Comparison of ENCODE assay signal across 9 cellular contexts in the genomic region with DNA sequence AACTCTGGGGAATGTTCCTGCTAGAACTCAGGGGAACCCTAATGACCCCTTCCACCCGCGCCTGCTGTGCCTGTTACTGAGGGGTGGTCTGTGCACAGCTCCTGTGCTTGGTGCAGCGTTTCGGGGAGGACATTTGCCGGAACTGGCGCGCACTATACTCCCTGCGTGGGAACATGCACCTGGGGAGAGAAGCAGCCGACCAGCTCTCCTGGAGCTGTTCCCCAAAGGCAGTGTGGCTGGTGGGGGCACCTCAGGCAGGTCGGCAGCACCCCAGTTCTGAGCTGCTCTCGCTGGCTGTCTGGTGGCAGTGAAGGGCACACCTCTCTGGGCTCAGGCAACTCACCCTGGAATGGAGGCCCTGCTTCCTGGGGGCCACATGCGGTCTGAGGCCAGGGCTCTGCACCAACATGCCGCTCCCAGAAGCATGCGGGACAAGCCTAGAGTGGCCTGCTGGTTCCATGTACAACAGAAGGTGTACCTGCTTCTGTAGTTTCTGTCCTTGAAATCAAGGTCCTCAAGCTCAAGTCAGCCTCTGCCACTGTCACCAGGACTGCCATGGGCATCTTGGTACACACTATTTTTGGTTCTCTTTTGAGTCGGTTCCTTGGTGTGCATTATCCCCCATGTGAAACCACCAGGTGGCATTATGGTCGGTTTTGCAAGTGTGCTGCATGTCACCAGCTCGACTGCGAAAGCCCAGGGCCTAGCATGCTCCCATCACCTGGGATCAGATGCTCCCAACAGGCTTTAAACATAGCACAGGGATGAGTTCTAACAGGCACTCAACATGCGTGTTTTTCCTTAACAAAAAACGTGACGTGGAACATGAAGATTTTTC. TPM values are rescaled to one million over a fixed set of nuclear protein-coding genes. Genes with fewer than 3 reads are reported as not detected.
DNase-seq lines count a peak whose midpoint lies in the region; ATAC-seq, FAIRE-seq and TF ChIP-seq lines count a peak whose summit lies in the region.
"Had no signal": no experiment of that assay in that cellular context is flagged by ENCODE, and none has a peak within 500 bp of the region (broad histone marks: within the 10 kb centered on the region; RNA-seq: fewer than 3 reads in every experiment).

No MANE protein-coding gene starts in this region.

- H3K27ac Mint-ChIP-seq in activated CD4-positive, alpha-beta memory T cell treated with anti-CD3 and anti-CD28 coated beads for 36 hours = no peak overlapping the region
- no peak overlapping the region for H3K27ac Mint-ChIP-seq in activated CD4-positive, alpha-beta memory T cell treated with anti-CD3 and anti-CD28 coated beads, Interleukin-2, amount 10 ng/mL, durations not matched to agents 7 days and 5 days
- H3K27ac Mint-ChIP-seq in stimulated activated effector memory CD8-positive, alpha-beta T cell treated with anti-CD3 and anti-CD28 coated beads, Interleukin-12 subunit alpha, Interleukin-12 subunit beta, amount 100 ng/mL, for 72 hours = no peak overlapping the region

- H3K4me3 ChIP-seq in OCI-LY7 (ENCODE audit: low read depth, low read length, poor library complexity, severe bottlenecking) = no peak overlapping the region
- H3K4me3 ChIP-seq in H1 (ENCODE audit: extremely low read depth in 1 of 4, insufficient read depth in 2 of 4, low read depth in 3 of 4, low read length in 4 of 4) = no peak overlapping the region

- TF ChIP-seq CTCF in OCI-LY7 (conservative IDR thresholded peaks at IDR 0.05; ENCODE audit: low read length) (peak; percentile 70), H1 (IDR thresholded peaks at IDR 0.05; ENCODE audit: control extremely low read depth in 1 of 3, insufficient read depth in 1 of 3, low read depth in 1 of 3, low read length in 3 of 3) (peak in 1 of 3 experiments; percentile 11; a peak in 1 of 4 replicates)

- no peaks in the 10 kb centered on the region for H3K27me3 ChIP-seq in H1 (replicated peaks in 1 of 4; ENCODE audit: control insufficient read depth in 3 of 4, extremely low read depth in 1 of 4, insufficient read depth in 3 of 4, low read length in 3 of 4)

- no peaks in the 10 kb centered on the region for H3K27me3 Mint-ChIP-seq in activated CD4-positive, alpha-beta memory T cell treated with anti-CD3 and anti-CD28 coated beads for 36 hours
- no peaks in the 10 kb centered on the region for H3K27me3 Mint-ChIP-seq in activated CD4-positive, alpha-beta memory T cell treated with anti-CD3 and anti-CD28 coated beads, Interleukin-2, amount 10 ng/mL, durations not matched to agents 7 days and 5 days

- H3K23ac ChIP-seq in H1 (ENCODE audit: insufficient read length) = no peak overlapping the region

- H2BK20ac ChIP-seq in H1 (ENCODE audit: low read length) = peak overlapping the region; percentile 32; the same call in 1 of the 2 replicates

- no peaks in the 10 kb centered on the region for H3K23me2 ChIP-seq in H1 (ENCODE audit: low read depth, low read length)

- H3K4me1 ChIP-seq in OCI-LY7 (ENCODE audit: insufficient read depth, low read length, poor library complexity, severe bottlenecking) = peaks cover 10% of the 10 kb centered on the region
- H3K4me1 ChIP-seq in H1 (replicated peaks in 1 of 4; ENCODE audit: control insufficient read depth in 3 of 4, insufficient read depth in 4 of 4, low read length in 3 of 4) = no peaks in the 10 kb centered on the region; a peak in 1 of 7 replicates

- TF ChIP-seq EP300 in H1 (IDR thresholded peaks at IDR 0.05; ENCODE audit: borderline replicate concordance in 1 of 2, low read depth in 2 of 2, low read length in 2 of 2) = no peak

- no peaks in the 10 kb centered on the region for H3K9me3 Mint-ChIP-seq in activated CD4-positive, alpha-beta memory T cell treated with anti-CD3 and anti-CD28 coated beads for 36 hours
- no peaks in the 10 kb centered on the region for H3K9me3 Mint-ChIP-seq in activated CD4-positive, alpha-beta memory T cell treated with anti-CD3 and anti-CD28 coated beads, Interleukin-2, amount 10 ng/mL, durations not matched to agents 7 days and 5 days
- H3K9me3 Mint-ChIP-seq in stimulated activated effector memory CD8-positive, alpha-beta T cell treated with anti-CD3 and anti-CD28 coated beads, Interleukin-12 subunit alpha, Interleukin-12 subunit beta, amount 100 ng/mL, for 72 hours = no peaks in the 10 kb centered on the region

- BruUV-seq in OCI-LY7 (replicated peaks; lab: Mats Ljungman, UMichigan) = no TSS peak

- H3K14ac ChIP-seq in H1 (ENCODE audit: insufficient read length) = no peak overlapping the region

- H3K27ac ChIP-seq in OCI-LY7 (ENCODE audit: low read depth, low read length, poor library complexity, severe bottlenecking) (peak overlapping the region; percentile 21), H1 (ENCODE audit: low read depth, low read length) (no peak overlapping the region)

- H2BK15ac ChIP-seq in H1 (ENCODE audit: low read length) = no peak overlapping the region

- H4K8ac ChIP-seq in H1 (ENCODE audit: extremely low read depth, insufficient read depth, low read length) = no peak overlapping the region

- peaks cover 21% of the 10 kb centered on the region for H3K36me3 Mint-ChIP-seq in activated CD4-positive, alpha-beta memory T cell treated with anti-CD3 and anti-CD28 coated beads for 36 hours
- H3K36me3 Mint-ChIP-seq in activated CD4-positive, alpha-beta memory T cell treated with anti-CD3 and anti-CD28 coated beads, Interleukin-2, amount 10 ng/mL, durations not matched to agents 7 days and 5 days (ENCODE audit: low read depth) = peaks cover 27% of the 10 kb centered on the region
- H3K36me3 Mint-ChIP-seq in stimulated activated effector memory CD8-positive, alpha-beta T cell treated with anti-CD3 and anti-CD28 coated beads, Interleukin-12 subunit alpha, Interleukin-12 subunit beta, amount 100 ng/mL, for 72 hours = peaks cover 45% of the 10 kb centered on the region

- H3K36me3 ChIP-seq in OCI-LY7 (ENCODE audit: insufficient read depth, low read length) = peaks cover 87% of the 10 kb centered on the region
- H3K36me3 ChIP-seq in H1 (ENCODE audit: control insufficient read depth in 2 of 4, insufficient read depth in 4 of 4, low read length in 3 of 4) = peaks cover 0 to 30% (median 13%) of the 10 kb centered on the region in 4 experiments; a peak in 6 of 8 replicates

- POLR2A ChIA-PET in activated CD4-positive, alpha-beta memory T cell treated with anti-CD3 and anti-CD28 coated beads for 36 hours (lab: Charles Lee) = no interaction called here
- POLR2A ChIA-PET in activated CD4-positive, alpha-beta memory T cell treated with anti-CD3 and anti-CD28 coated beads, Interleukin-2, amount 10 ng/mL, durations not matched to agents 7 days and 5 days (lab: Charles Lee) = no interaction called here
- POLR2A ChIA-PET in OCI-LY7 (lab: Charles Lee) (no interaction called here), H1 (lab: Charles Lee; ENCODE audit: partially characterized antibody) (interaction anchor here (0.7 kb wide), 1 partner anchor 86 kb away, joined by 3 read pairs; no protein-coding TSS in a partner anchor)

- H3K56ac ChIP-seq in H1 (replicated peaks; ENCODE audit: insufficient read length, low read depth, low read length) = no peak overlapping the region

- no peak overlapping the region for H2AK5ac ChIP-seq in H1 (ENCODE audit: low read depth, low read length)

- no peaks in the 10 kb centered on the region for H3K79me1 ChIP-seq in H1 (ENCODE audit: low read depth, low read length)

- H3K4ac ChIP-seq in H1 (replicated peaks; ENCODE audit: insufficient read length, low read depth, low read length) = no peak overlapping the region

- H3K79me2 ChIP-seq in OCI-LY7 (ENCODE audit: insufficient read depth, low read depth, low read length) (no peaks in the 10 kb centered on the region), H1 (ENCODE audit: control insufficient read depth in 1 of 2, insufficient read depth in 2 of 2, low read length in 2 of 2) (no peaks in the 10 kb centered on the region)

- no peak for TF ChIP-seq POLR2A in H1 (IDR thresholded peaks at IDR 0.05; ENCODE audit: control extremely low read depth in 1 of 2, low read depth in 2 of 2, low read length in 2 of 2)

- WGBS in H1 (ENCODE audit: extremely low coverage in 1 of 2, insufficient coverage in 1 of 2, insufficient read length in 1 of 2, insufficient replicate concordance in 2 of 2, low coverage in 1 of 2, low lambda C conversion rate in 2 of 2, missing lambda C conversion rate in 1 of 2), 2 experiments = 91% methylated on average over 21 of the region's 21 CpGs; no CpG with 5 or more reads in 1 of the 2 experiments

- intact Hi-C loops in activated CD4-positive, alpha-beta memory T cell treated with anti-CD3 and anti-CD28 coated beads for 36 hours (cut with micrococcal nuclease) = loop anchor here (1.0 kb wide), 1 partner anchor 224 kb away; no protein-coding TSS in a partner anchor
- intact Hi-C loops in OCI-LY7 (cut with micrococcal nuclease; ENCODE audit: unreplicated experiment) = loop anchor here (1.0 kb wide), 1 partner anchor 109 kb away; no protein-coding TSS in a partner anchor

- no peak overlapping the region for H4K91ac ChIP-seq in H1 (replicated peaks; ENCODE audit: insufficient read length, low read length)

- H3K18ac ChIP-seq in H1 (ENCODE audit: extremely low read depth, low read length) = no peak overlapping the region

- H2BK120ac ChIP-seq in H1 (replicated peaks; ENCODE audit: low read depth, low read length) = no peak overlapping the region

- no peak for TF ChIP-seq RAD21 in H1 (IDR thresholded peaks at IDR 0.05 in 1 of 2, conservative IDR thresholded peaks at IDR 0.05 in 1 of 2; ENCODE audit: low read depth in 2 of 2, low read length in 2 of 2)

- DNase-seq in activated CD4-positive, alpha-beta memory T cell treated with anti-CD3 and anti-CD28 coated beads for 36 hours = peak; percentile 44
- DNase-seq in activated CD4-positive, alpha-beta memory T cell treated with anti-CD3 and anti-CD28 coated beads, Interleukin-2, amount 10 ng/mL, durations not matched to agents 7 days and 5 days = no peak
- DNase-seq in OCI-LY7 (ENCODE audit: low spot score) (peak; percentile 63), H1 (ENCODE audit: low read depth in 1 of 2, low spot score in 2 of 2) (no peak), RCC 7860 (ENCODE audit: low spot score) (no peak), LoVo (ENCODE audit: low spot score) (no peak), urothelium cell line (ENCODE audit: low spot score) (no peak)
- DNase-seq in stimulated activated effector memory CD8-positive, alpha-beta T cell treated with anti-CD3 and anti-CD28 coated beads, Interleukin-12 subunit alpha, Interleukin-12 subunit beta, amount 100 ng/mL, for 72 hours (ENCODE audit: low spot score in 2 of 2) = no peak
- DNase-seq: activated effector memory CD4-positive, alpha-beta T cell treated with Interleukin-2 at 50 U/mL for 16 hours had no signal

- CTCF ChIA-PET in activated CD4-positive, alpha-beta memory T cell treated with anti-CD3 and anti-CD28 coated beads for 36 hours (lab: Charles Lee) = interaction anchor here (1.2 to 1.4 kb wide), 5 partner anchors 8 to 65 kb away, joined by 3 read pairs; partner anchors contain the start of gene MRNIP
- CTCF ChIA-PET in activated CD4-positive, alpha-beta memory T cell treated with anti-CD3 and anti-CD28 coated beads, Interleukin-2, amount 10 ng/mL, durations not matched to agents 7 days and 5 days (lab: Charles Lee) = interaction anchor here (1.2 to 1.6 kb wide), 3 partner anchors 15 to 109 kb away, joined by 3 read pairs; no protein-coding TSS in a partner anchor
- CTCF ChIA-PET in OCI-LY7 (lab: Charles Lee; ENCODE audit: unreplicated experiment) (no interaction called here), H1 (lab: Charles Lee; ENCODE audit: partially characterized antibody) (interaction anchor here (1.0 to 8.0 kb wide), 5 partner anchors 14 to 448 kb away, joined by 3 to 67 read pairs (median 3); no protein-coding TSS in a partner anchor)

- H3K9ac ChIP-seq in H1 (replicated peaks in 1 of 4; ENCODE audit: extremely low read depth in 1 of 4, low read depth in 3 of 4, low read length in 3 of 4) = no peak overlapping the region

- no peak for FAIRE-seq in H1 (lab: Jason Lieb, UNC)
- no peak for FAIRE-seq in RCC 7860 (lab: Jason Lieb, UNC)
- no peak for FAIRE-seq in urothelium cell line (lab: Jason Lieb, UNC)

- no peaks in the 10 kb centered on the region for H3K9me2 ChIP-seq in OCI-LY7 (ENCODE audit: insufficient read depth, low read length)

- H4K20me1 ChIP-seq in OCI-LY7 (ENCODE audit: insufficient read depth, low read length) = no peaks in the 10 kb centered on the region
- peaks cover 0 to 5% of the 10 kb centered on the region in 2 experiments for H4K20me1 ChIP-seq in H1 (replicated peaks in 1 of 2; ENCODE audit: control insufficient read depth in 1 of 2, insufficient read depth in 2 of 2, low read length in 2 of 2)

- ATAC-seq in stimulated activated effector memory CD8-positive, alpha-beta T cell treated with anti-CD3 and anti-CD28 coated beads, Interleukin-12 subunit alpha, Interleukin-12 subunit beta, amount 100 ng/mL, for 72 hours = peak; percentile 56

- no peak overlapping the region for H2BK5ac ChIP-seq in H1 (ENCODE audit: low read depth, low read length)

- H4K5ac ChIP-seq in H1 (ENCODE audit: insufficient read length, low read depth, low read length) = no peak overlapping the region

- H3K4me2 ChIP-seq in OCI-LY7 (ENCODE audit: low read length) (no peak overlapping the region), H1 (ENCODE audit: insufficient read depth in 1 of 2, low read depth in 2 of 2, low read length in 2 of 2) (no peak overlapping the region)

- no peak overlapping the region for H2BK12ac ChIP-seq in H1 (ENCODE audit: low read depth, low read length)

- H3K4me3 Mint-ChIP-seq in activated CD4-positive, alpha-beta memory T cell treated with anti-CD3 and anti-CD28 coated beads for 36 hours = no peak overlapping the region
- H3K4me3 Mint-ChIP-seq in activated CD4-positive, alpha-beta memory T cell treated with anti-CD3 and anti-CD28 coated beads, Interleukin-2, amount 10 ng/mL, durations not matched to agents 7 days and 5 days = no peak overlapping the region
- H3K4me3 Mint-ChIP-seq in stimulated activated effector memory CD8-positive, alpha-beta T cell treated with anti-CD3 and anti-CD28 coated beads, Interleukin-12 subunit alpha, Interleukin-12 subunit beta, amount 100 ng/mL, for 72 hours = no peak overlapping the region

- H3K4me1 Mint-ChIP-seq in activated CD4-positive, alpha-beta memory T cell treated with anti-CD3 and anti-CD28 coated beads for 36 hours (ENCODE audit: low read depth) = no peaks in the 10 kb centered on the region
- no peaks in the 10 kb centered on the region for H3K4me1 Mint-ChIP-seq in activated CD4-positive, alpha-beta memory T cell treated with anti-CD3 and anti-CD28 coated beads, Interleukin-2, amount 10 ng/mL, durations not matched to agents 7 days and 5 days
- H3K4me1 Mint-ChIP-seq in stimulated activated effector memory CD8-positive, alpha-beta T cell treated with anti-CD3 and anti-CD28 coated beads, Interleukin-12 subunit alpha, Interleukin-12 subunit beta, amount 100 ng/mL, for 72 hours = peaks cover 6% of the 10 kb centered on the region

- H2AFZ ChIP-seq in OCI-LY7 (ENCODE audit: low read length) = no peak overlapping the region
- no peak overlapping the region for H2AFZ ChIP-seq in H1 (ENCODE audit: low read length)

- H3K9me3 ChIP-seq in OCI-LY7 (ENCODE audit: low read length) = peaks cover 5% of the 10 kb centered on the region; the same call in 1 of the 2 replicates
- peaks cover 4 to 8% of the 10 kb centered on the region in 2 experiments; a peak in 1 of 4 replicates for H3K9me3 ChIP-seq in H1 (ENCODE audit: insufficient read depth in 2 of 2, low read depth in 1 of 2, low read length in 1 of 2)

RNA-seq across cellular contexts. Expression of gene MRNIP, which starts 7.8 kb away (rescaled TPM):
- total RNA-seq in activated CD4-positive, alpha-beta memory T cell treated with anti-CD3 and anti-CD28 coated beads for 36 hours = 10 to 100 TPM; 19.8 to 24.9 TPM
- total RNA-seq in activated CD4-positive, alpha-beta memory T cell treated with anti-CD3 and anti-CD28 coated beads, Interleukin-2, amount 10 ng/mL, durations not matched to agents 7 days and 5 days = 10 to 100 TPM; 17.0 to 19.5 TPM
- 76.2 and 78.7 TPM in 2 replicates for total RNA-seq in OCI-LY7 (2014; rRNA removed; shearing (Covaris generic))
- 70.5 and 76.5 TPM in 2 replicates for total RNA-seq in OCI-LY7 (2022)
- 22.2 and 29.6 TPM in 2 replicates for total RNA-seq in H1 (2021; fragmentation: NEBNext Ultra II Directional; extraction: Animal tissue kit (Norgen Biotek cat#: 25700))
- polyA plus RNA-seq in H1 (2011; rRNA removed) = 29.6 and 42.5 TPM in 2 replicates
- polyA plus RNA-seq in H1 (2011; cell fraction: cytosol; rRNA removed) = 41.4 TPM
- polyA plus RNA-seq in H1 (2011; cell fraction: nucleus; rRNA removed) = 213 TPM
- polyA plus RNA-seq in H1 (2012, experiment 1 of 2) = 28.3 to 30.2 TPM (median 29.2 TPM) in 4 replicates
- polyA plus RNA-seq in H1 (2012, experiment 2 of 2) = 10.6 TPM
- 27.2 TPM for polyA plus RNA-seq in H1 (2013, experiment 1 of 2)
- 24.3 TPM for polyA plus RNA-seq in H1 (2013, experiment 2 of 2)
- polyA minus RNA-seq in H1 (2011; rRNA and poly(A)+ RNA removed) = 21.4 and 22.4 TPM in 2 replicates
- 10.3 TPM for polyA minus RNA-seq in H1 (2011; cell fraction: cytosol; rRNA and poly(A)+ RNA removed)
- polyA minus RNA-seq in H1 (2011; cell fraction: nucleus; rRNA and poly(A)+ RNA removed) = 30.9 TPM

RNA-seq across cellular contexts. Expression of gene TBC1D9B, which starts 41.2 kb away (rescaled TPM):
- 10 to 100 TPM; 59.0 to 62.8 TPM for total RNA-seq in activated CD4-positive, alpha-beta memory T cell treated with anti-CD3 and anti-CD28 coated beads for 36 hours
- total RNA-seq in activated CD4-positive, alpha-beta memory T cell treated with anti-CD3 and anti-CD28 coated beads, Interleukin-2, amount 10 ng/mL, durations not matched to agents 7 days and 5 days = 10 to 100 TPM; 64.1 to 69.2 TPM
- 49.4 and 52.2 TPM in 2 replicates for total RNA-seq in OCI-LY7 (2014; rRNA removed; shearing (Covaris generic))
- total RNA-seq in OCI-LY7 (2022) = 93.6 and 106 TPM in 2 replicates
- 49.9 and 57.1 TPM in 2 replicates for total RNA-seq in H1 (2021; fragmentation: NEBNext Ultra II Directional; extraction: Animal tissue kit (Norgen Biotek cat#: 25700))
- 33.6 and 46.3 TPM in 2 replicates for polyA plus RNA-seq in H1 (2011; rRNA removed)
- 43.4 TPM for polyA plus RNA-seq in H1 (2011; cell fraction: cytosol; rRNA removed)
- polyA plus RNA-seq in H1 (2011; cell fraction: nucleus; rRNA removed) = 231 TPM
- polyA plus RNA-seq in H1 (2012, experiment 1 of 2) = 38.8 to 53.8 TPM (median 48.2 TPM) in 4 replicates
- 35.0 TPM for polyA plus RNA-seq in H1 (2012, experiment 2 of 2)
- polyA plus RNA-seq in H1 (2013, experiment 1 of 2) = 32.9 TPM
- 34.5 TPM for polyA plus RNA-seq in H1 (2013, experiment 2 of 2)
- 43.7 and 44.0 TPM in 2 replicates for polyA minus RNA-seq in H1 (2011; rRNA and poly(A)+ RNA removed)
- polyA minus RNA-seq in H1 (2011; cell fraction: cytosol; rRNA and poly(A)+ RNA removed) = 30.5 TPM
- polyA minus RNA-seq in H1 (2011; cell fraction: nucleus; rRNA and poly(A)+ RNA removed) = 60.0 TPM

RNA-seq across cellular contexts. Expression of gene SQSTM1, which starts 45.8 kb away (rescaled TPM):
- 100 to 1,000 TPM; 127 to 130 TPM for total RNA-seq in activated CD4-positive, alpha-beta memory T cell treated with anti-CD3 and anti-CD28 coated beads for 36 hours
- 100 to 1,000 TPM; 178 to 183 TPM for total RNA-seq in activated CD4-positive, alpha-beta memory T cell treated with anti-CD3 and anti-CD28 coated beads, Interleukin-2, amount 10 ng/mL, durations not matched to agents 7 days and 5 days
- 44.4 and 58.5 TPM in 2 replicates for total RNA-seq in OCI-LY7 (2014; rRNA removed; shearing (Covaris generic))
- total RNA-seq in OCI-LY7 (2022) = 68.3 and 81.1 TPM in 2 replicates
- total RNA-seq in H1 (2021; fragmentation: NEBNext Ultra II Directional; extraction: Animal tissue kit (Norgen Biotek cat#: 25700)) = 98.6 and 110 TPM in 2 replicates
- polyA plus RNA-seq in H1 (2011; rRNA removed) = 70.6 and 78.6 TPM in 2 replicates
- 63.7 TPM for polyA plus RNA-seq in H1 (2011; cell fraction: cytosol; rRNA removed)
- 97.6 TPM for polyA plus RNA-seq in H1 (2011; cell fraction: nucleus; rRNA removed)
- polyA plus RNA-seq in H1 (2012, experiment 1 of 2) = 73.2 to 115 TPM (median 98.8 TPM) in 4 replicates
- 98.7 TPM for polyA plus RNA-seq in H1 (2012, experiment 2 of 2)
- polyA plus RNA-seq in H1 (2013, experiment 1 of 2) = 54.2 TPM
- polyA plus RNA-seq in H1 (2013, experiment 2 of 2) = 53.0 TPM
- polyA minus RNA-seq in H1 (2011; rRNA and poly(A)+ RNA removed) = 39.1 and 39.8 TPM in 2 replicates
- 125 TPM for polyA minus RNA-seq in H1 (2011; cell fraction: cytosol; rRNA and poly(A)+ RNA removed)
- polyA minus RNA-seq in H1 (2011; cell fraction: nucleus; rRNA and poly(A)+ RNA removed) = 167 TPM

RNA-seq across cellular contexts. Expression of gene MGAT4B, which starts 59.8 kb away (rescaled TPM):
- 10 to 100 TPM; 95.8 to 96.8 TPM for total RNA-seq in activated CD4-positive, alpha-beta memory T cell treated with anti-CD3 and anti-CD28 coated beads for 36 hours
- total RNA-seq in activated CD4-positive, alpha-beta memory T cell treated with anti-CD3 and anti-CD28 coated beads, Interleukin-2, amount 10 ng/mL, durations not matched to agents 7 days and 5 days = 10 to 100 TPM; 94.8 to 95.7 TPM
- 58.8 and 61.1 TPM in 2 replicates for total RNA-seq in OCI-LY7 (2014; rRNA removed; shearing (Covaris generic))
- 90.2 and 96.5 TPM in 2 replicates for total RNA-seq in OCI-LY7 (2022)
- 112 and 116 TPM in 2 replicates for total RNA-seq in H1 (2021; fragmentation: NEBNext Ultra II Directional; extraction: Animal tissue kit (Norgen Biotek cat#: 25700))
- polyA plus RNA-seq in H1 (2011; rRNA removed) = 128 and 182 TPM in 2 replicates
- polyA plus RNA-seq in H1 (2011; cell fraction: cytosol; rRNA removed) = 107 TPM
- polyA plus RNA-seq in H1 (2011; cell fraction: nucleus; rRNA removed) = 485 TPM
- 120 to 133 TPM (median 129 TPM) in 4 replicates for polyA plus RNA-seq in H1 (2012, experiment 1 of 2)
- 128 TPM for polyA plus RNA-seq in H1 (2012, experiment 2 of 2)
- polyA plus RNA-seq in H1 (2013, experiment 1 of 2) = 81.5 TPM
- polyA plus RNA-seq in H1 (2013, experiment 2 of 2) = 77.1 TPM
- 93.9 and 120 TPM in 2 replicates for polyA minus RNA-seq in H1 (2011; rRNA and poly(A)+ RNA removed)
- 99.0 TPM for polyA minus RNA-seq in H1 (2011; cell fraction: cytosol; rRNA and poly(A)+ RNA removed)
- polyA minus RNA-seq in H1 (2011; cell fraction: nucleus; rRNA and poly(A)+ RNA removed) = 145 TPM

Comparison
In these comparisons a context has a peak if more than half of its experiments do, and no peak if none do; other contexts are left out.
1. DNase-seq: peak in activated CD4-positive, alpha-beta memory T cell treated with anti-CD3 and anti-CD28 coated beads for 36 hours (single experiment) and OCI-LY7 (single experiment); none in activated CD4-positive, alpha-beta memory T cell treated with anti-CD3 and anti-CD28 coated beads, Interleukin-2, amount 10 ng/mL, durations not matched to agents 7 days and 5 days (single experiment), H1 (0 of 2), stimulated activated effector memory CD8-positive, alpha-beta T cell treated with anti-CD3 and anti-CD28 coated beads, Interleukin-12 subunit alpha, Interleukin-12 subunit beta, amount 100 ng/mL, for 72 hours (0 of 2), RCC 7860 (single experiment), LoVo (single experiment) and urothelium cell line (single experiment).